Comparison of ENCODE assay signal across 14 cellular contexts in the genomic region with DNA sequence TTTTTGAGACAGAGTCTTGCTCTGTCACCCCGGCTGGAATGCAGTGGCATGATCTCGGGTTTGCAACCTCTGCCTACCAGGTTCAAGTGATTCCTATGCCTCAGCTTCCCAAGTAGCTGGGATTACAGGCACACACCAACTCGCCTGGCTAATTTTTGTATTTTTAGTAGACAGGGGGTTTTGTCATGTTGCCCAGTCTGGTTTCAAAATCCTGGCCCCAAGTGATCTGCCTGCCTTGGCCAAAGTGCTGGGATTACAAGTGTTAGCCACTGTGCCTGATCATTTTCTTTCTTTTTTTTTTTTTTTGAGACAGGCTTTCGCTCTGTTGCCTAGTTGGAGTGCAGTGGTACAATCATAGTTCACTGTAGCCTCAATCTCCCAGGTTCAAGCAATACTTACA. TPM values are rescaled to one million over a fixed set of nuclear protein-coding genes. Genes with fewer than 3 reads are reported as not detected.
DNase-seq lines count a peak whose midpoint lies in the region; ATAC-seq and TF ChIP-seq lines count a peak whose summit lies in the region.
"Had no signal": no experiment of that assay in that cellular context is flagged by ENCODE, and none has a peak within 500 bp of the region (broad histone marks: within the 10 kb centered on the region; RNA-seq: fewer than 3 reads in every experiment).

No MANE protein-coding gene starts in this region.

- H3K9me3 Mint-ChIP-seq in endodermal cell = no peaks in the 10 kb centered on the region
- no peaks in the 10 kb centered on the region for H3K9me3 Mint-ChIP-seq in stimulated activated naive B cell treated with anti-CD40 and anti-IgM and Interleukin-4, amounts not matched to agents 10 μg/mL and 1 μg/mL and 100 μg/mL, for 72 hours
- no peaks in the 10 kb centered on the region for H3K9me3 Mint-ChIP-seq in activated T-helper 17 cell treated with anti-CD3 and anti-CD28 coated beads, Interleukin-2, amount 50 U/mL, for 72 hours
- H3K9me3 Mint-ChIP-seq: CD8-positive, alpha-beta memory T cell; GM23338 had no signal

- peak; percentile 15 for ATAC-seq in Right ventricle myocardium superior (ENCODE audit: poor library complexity)
- no peak for ATAC-seq in stimulated activated naive B cell treated with anti-CD40 and anti-IgM and Interleukin-4, amounts not matched to agents 10 μg/mL and 1 μg/mL and 100 μg/mL, for 72 hours (replicated peaks)
- ATAC-seq in activated T-helper 17 cell treated with anti-CD3 and anti-CD28 coated beads, Interleukin-2, amount 50 U/mL, for 72 hours (replicated peaks) = no peak
- ATAC-seq: GM23338 had no signal

- H3K9ac ChIP-seq in endodermal cell (ENCODE audit: extremely low read depth, low read length, poor library complexity, severe bottlenecking) = no peak overlapping the region

- H3K9me3 ChIP-seq in endodermal cell (ENCODE audit: control insufficient read depth, low read length) = no peaks in the 10 kb centered on the region
- H3K9me3 ChIP-seq in suprapubic skin = no peaks in the 10 kb centered on the region
- H3K9me3 ChIP-seq: BE2C had no signal

- TF ChIP-seq CTCF in endodermal cell (conservative IDR thresholded peaks at IDR 0.05) (no peak), fibroblast of the aortic adventitia (IDR thresholded peaks at IDR 0.05; ENCODE audit: insufficient read depth, low read length) (no peak), suprapubic skin (IDR thresholded peaks at IDR 0.05) (no peak)

- TF ChIP-seq POLR2A in suprapubic skin (IDR thresholded peaks at IDR 0.05) = no peak

- no peak overlapping the region for H3K27ac Mint-ChIP-seq in endodermal cell
- peak overlapping the region; percentile 62 for H3K27ac Mint-ChIP-seq in stimulated activated naive B cell treated with anti-CD40 and anti-IgM and Interleukin-4, amounts not matched to agents 10 μg/mL and 1 μg/mL and 100 μg/mL, for 72 hours
- H3K27ac Mint-ChIP-seq in activated T-helper 17 cell treated with anti-CD3 and anti-CD28 coated beads, Interleukin-2, amount 50 U/mL, for 72 hours = no peak overlapping the region
- H3K27ac Mint-ChIP-seq: CD4-positive, CD25-positive, alpha-beta regulatory T cell; GM23338 had no signal

- DNase-seq in Right ventricle myocardium superior (no peak), cardiac septum (ENCODE audit: low spot score) (no peak), endodermal cell (peak; percentile 13), fibroblast of the aortic adventitia (ENCODE audit: low read depth) (peak; percentile 17), suprapubic skin (ENCODE audit: low spot score in 2 of 2) (no peak)
- no peak for DNase-seq in stimulated activated naive B cell treated with anti-CD40 and anti-IgM and Interleukin-4, amounts not matched to agents 10 μg/mL and 1 μg/mL and 100 μg/mL, for 72 hours
- DNase-seq: BE2C; C1 segment of cervical spinal cord; CD4-positive, CD25-positive, alpha-beta regulatory T cell; CD8-positive, alpha-beta memory T cell; COR-L47; HCEC 1CT had no signal

- WGBS in endodermal cell (ENCODE audit: insufficient coverage in 1 of 2, insufficient read length in 1 of 2), 2 experiments = 94 to 96% methylated on average over 4 of the region's 4 CpGs
- 96% methylated on average over 4 of the region's 4 CpGs for WGBS in suprapubic skin

- no peak overlapping the region for H3K4me3 Mint-ChIP-seq in endodermal cell
- H3K4me3 Mint-ChIP-seq in stimulated activated naive B cell treated with anti-CD40 and anti-IgM and Interleukin-4, amounts not matched to agents 10 μg/mL and 1 μg/mL and 100 μg/mL, for 72 hours = no peak overlapping the region
- H3K4me3 Mint-ChIP-seq in activated T-helper 17 cell treated with anti-CD3 and anti-CD28 coated beads, Interleukin-2, amount 50 U/mL, for 72 hours = no peak overlapping the region
- H3K4me3 Mint-ChIP-seq: CD4-positive, CD25-positive, alpha-beta regulatory T cell; CD8-positive, alpha-beta memory T cell; GM23338 had no signal

- H3K27me3 Mint-ChIP-seq in endodermal cell (ENCODE audit: insufficient read depth) = no peaks in the 10 kb centered on the region
- H3K27me3 Mint-ChIP-seq in stimulated activated naive B cell treated with anti-CD40 and anti-IgM and Interleukin-4, amounts not matched to agents 10 μg/mL and 1 μg/mL and 100 μg/mL, for 72 hours = no peaks in the 10 kb centered on the region
- no peaks in the 10 kb centered on the region for H3K27me3 Mint-ChIP-seq in activated T-helper 17 cell treated with anti-CD3 and anti-CD28 coated beads, Interleukin-2, amount 50 U/mL, for 72 hours
- H3K27me3 Mint-ChIP-seq: CD4-positive, CD25-positive, alpha-beta regulatory T cell; CD8-positive, alpha-beta memory T cell had no signal

- H3K27me3 ChIP-seq in endodermal cell (ENCODE audit: control insufficient read depth, insufficient read depth, low read length, poor library complexity, severe bottlenecking) (no peaks in the 10 kb centered on the region), suprapubic skin (no peaks in the 10 kb centered on the region)
- H3K27me3 ChIP-seq: BE2C had no signal

- H3K4me3 ChIP-seq in endodermal cell (ENCODE audit: low read length) (no peak overlapping the region), fibroblast of the aortic adventitia (ENCODE audit: low read depth, low read length) (no peak overlapping the region), suprapubic skin (no peak overlapping the region)
- H3K4me3 ChIP-seq: GM23338 had no signal

- intact Hi-C loops in Right ventricle myocardium superior (cut with DNase I) = no loop called here
- intact Hi-C loops in cardiac septum (cut with DNase I) = no loop called here

- peaks cover 64% of the 10 kb centered on the region for H3K36me3 Mint-ChIP-seq in endodermal cell (ENCODE audit: low read depth)
- H3K36me3 Mint-ChIP-seq in stimulated activated naive B cell treated with anti-CD40 and anti-IgM and Interleukin-4, amounts not matched to agents 10 μg/mL and 1 μg/mL and 100 μg/mL, for 72 hours = peaks cover 32 to 54% of the 10 kb centered on the region in 2 donors
- peaks cover 92% of the 10 kb centered on the region for H3K36me3 Mint-ChIP-seq in activated T-helper 17 cell treated with anti-CD3 and anti-CD28 coated beads, Interleukin-2, amount 50 U/mL, for 72 hours (ENCODE audit: low read depth)

- H3K36me3 ChIP-seq in endodermal cell (ENCODE audit: control insufficient read depth, insufficient read depth, low read length) (peaks cover 67% of the 10 kb centered on the region), suprapubic skin (peaks cover 67% of the 10 kb centered on the region)

- no peaks in the 10 kb centered on the region for H3K4me1 Mint-ChIP-seq in endodermal cell
- H3K4me1 Mint-ChIP-seq in stimulated activated naive B cell treated with anti-CD40 and anti-IgM and Interleukin-4, amounts not matched to agents 10 μg/mL and 1 μg/mL and 100 μg/mL, for 72 hours = no peaks in the 10 kb centered on the region
- no peaks in the 10 kb centered on the region for H3K4me1 Mint-ChIP-seq in activated T-helper 17 cell treated with anti-CD3 and anti-CD28 coated beads, Interleukin-2, amount 50 U/mL, for 72 hours
- H3K4me1 Mint-ChIP-seq: GM23338 had no signal

- H3K27ac ChIP-seq in endodermal cell (ENCODE audit: low read depth, low read length) = no peak overlapping the region
- H3K27ac ChIP-seq in suprapubic skin = no peak overlapping the region

- no peak for TF ChIP-seq EP300 in suprapubic skin (IDR thresholded peaks at IDR 0.05)

- H3K4me1 ChIP-seq in endodermal cell (ENCODE audit: control insufficient read depth, insufficient read depth, low read length) (no peaks in the 10 kb centered on the region), suprapubic skin (no peaks in the 10 kb centered on the region)

RNA-seq across cellular contexts. Expression of a gene that starts 28.7 kb away (rescaled TPM):
- total RNA-seq in Right ventricle myocardium superior (6.5 TPM), cardiac septum (8.3 TPM), endodermal cell (10 to 100 TPM; 10.4 to 12.2 TPM), fibroblast of the aortic adventitia (ENCODE audit: low replicate concordance) (7.4 and 21.0 TPM in 2 replicates), suprapubic skin (10 to 100 TPM in 3 of 4 donors, 1 to 10 TPM in 1; 8.8 to 25.7 (median 13.4) TPM)
- polyA plus RNA-seq in endodermal cell (2013, experiment 1 of 2) = 15.2 TPM
- 15.2 TPM for polyA plus RNA-seq in endodermal cell (2013, experiment 2 of 2)
- total RNA-seq in activated T-helper 17 cell treated with anti-CD3 and anti-CD28 coated beads, Interleukin-2, amount 50 U/mL, for 72 hours = 10 to 100 TPM; 11.6 TPM

RNA-seq across cellular contexts. Expression of a gene that starts 52.0 kb away (rescaled TPM):
- total RNA-seq in Right ventricle myocardium superior = 22.2 TPM
- total RNA-seq in cardiac septum = 28.8 TPM
- 10 to 100 TPM; 61.1 to 83.9 TPM for total RNA-seq in endodermal cell
- polyA plus RNA-seq in endodermal cell (2013, experiment 1 of 2) = 59.3 TPM
- 57.9 TPM for polyA plus RNA-seq in endodermal cell (2013, experiment 2 of 2)
- 41.0 and 61.3 TPM in 2 replicates for total RNA-seq in fibroblast of the aortic adventitia (ENCODE audit: low replicate concordance)
- 10 to 100 TPM; 30.3 to 63.2 (median 38.8) TPM for total RNA-seq in suprapubic skin
- total RNA-seq in activated T-helper 17 cell treated with anti-CD3 and anti-CD28 coated beads, Interleukin-2, amount 50 U/mL, for 72 hours = 10 to 100 TPM; 54.2 to 77.9 TPM

Comparison
In these comparisons a context has a peak if more than half of its experiments do, and no peak if none do; other contexts are left out.
1. DNase-seq: peak in endodermal cell (single experiment) and fibroblast of the aortic adventitia (single experiment); none in Right ventricle myocardium superior (single experiment), cardiac septum (single experiment), stimulated activated naive B cell treated with anti-CD40 and anti-IgM and Interleukin-4, amounts not matched to agents 10 μg/mL and 1 μg/mL and 100 μg/mL, for 72 hours (single experiment) and suprapubic skin (0 of 2).